ENCODE assay signal across 9 cellular contexts in the genomic region with DNA sequence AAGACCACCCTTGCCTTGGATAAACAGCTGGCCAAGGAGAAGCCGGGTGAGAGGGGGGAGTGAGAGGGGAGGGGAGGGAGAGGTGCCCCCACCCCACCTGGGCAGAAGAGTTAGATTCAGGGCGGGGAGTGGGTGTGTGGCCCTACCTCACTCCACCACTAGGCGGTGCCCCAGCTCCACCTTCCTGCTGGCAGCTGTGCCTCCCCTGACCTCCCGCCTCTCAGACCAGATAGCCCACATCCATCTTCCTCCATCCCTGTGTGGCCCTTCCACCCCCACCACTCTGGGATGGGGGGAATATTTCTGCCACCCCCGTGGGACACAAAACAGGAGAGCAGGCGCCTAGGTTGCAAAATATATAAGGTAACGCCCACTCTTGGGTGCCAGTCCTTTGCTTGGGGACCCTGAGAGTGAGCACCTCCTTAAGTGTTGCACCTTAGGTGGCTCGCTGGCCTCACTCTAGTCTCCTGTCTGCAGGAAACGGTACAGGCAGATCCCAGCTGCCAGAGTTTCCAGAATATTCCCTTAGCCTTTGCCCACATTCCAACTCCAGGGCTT. TPM values are rescaled to one million over a fixed set of nuclear protein-coding genes. Genes with fewer than 3 reads are reported as not detected.
A peak's percentile ranks its signal among the peaks of the same experiment; 100 is the strongest.
DNase-seq lines count a peak whose midpoint lies in the region; ATAC-seq and TF ChIP-seq lines count a peak whose summit lies in the region.
"Had no signal": no experiment of that assay in that cellular context is flagged by ENCODE, and none has a peak within 500 bp of the region (broad histone marks: within the 10 kb centered on the region; RNA-seq: fewer than 3 reads in every experiment).

No MANE protein-coding gene starts in this region.

- CTCF ChIA-PET in activated CD8-positive, alpha-beta memory T cell treated with anti-CD3 and anti-CD28 coated beads, Interleukin-2, amount 10 ng/mL, durations not matched to agents 7 days and 5 days (lab: Charles Lee) = interaction anchor here (0.6 to 19.1 kb wide), 20 partner anchors 8 to 391 kb away, joined by 3 to 408 read pairs (median 5); a partner anchor contains a TSS

- H3K27me3 Mint-ChIP-seq in activated CD8-positive, alpha-beta memory T cell treated with anti-CD3 and anti-CD28 coated beads, Interleukin-2, amount 10 ng/mL, durations not matched to agents 7 days and 5 days = no peaks in the 10 kb centered on the region
- no peaks in the 10 kb centered on the region for H3K27me3 Mint-ChIP-seq in osteocyte (ENCODE audit: unreplicated experiment)
- H3K27me3 Mint-ChIP-seq: central memory CD8-positive, alpha-beta T cell had no signal

- no peaks in the 10 kb centered on the region for H3K9me3 Mint-ChIP-seq in activated CD8-positive, alpha-beta memory T cell treated with anti-CD3 and anti-CD28 coated beads, Interleukin-2, amount 10 ng/mL, durations not matched to agents 7 days and 5 days (ENCODE audit: low read depth)
- no peaks in the 10 kb centered on the region for H3K9me3 Mint-ChIP-seq in osteocyte (ENCODE audit: unreplicated experiment)
- H3K9me3 Mint-ChIP-seq: central memory CD8-positive, alpha-beta T cell had no signal

- ATAC-seq in activated CD8-positive, alpha-beta memory T cell treated with anti-CD3 and anti-CD28 coated beads, Interleukin-2, amount 10 ng/mL, durations not matched to agents 7 days and 5 days = peak; percentile 54
- ATAC-seq in esophagus mucosa (peak; percentile 50), HG03135 (IDR thresholded peaks at IDR 0.05; ENCODE audit: unreplicated experiment) (no peak)

- H3K4me1 Mint-ChIP-seq in activated CD8-positive, alpha-beta memory T cell treated with anti-CD3 and anti-CD28 coated beads, Interleukin-2, amount 10 ng/mL, durations not matched to agents 7 days and 5 days = peaks cover 2% of the 10 kb centered on the region
- H3K4me1 Mint-ChIP-seq in osteocyte (ENCODE audit: unreplicated experiment) = peaks cover 12% of the 10 kb centered on the region

- peak; percentile 77 for TF ChIP-seq CTCF in osteocyte (IDR thresholded peaks at IDR 0.05)

- no peak overlapping the region for H3K4me3 Mint-ChIP-seq in activated CD8-positive, alpha-beta memory T cell treated with anti-CD3 and anti-CD28 coated beads, Interleukin-2, amount 10 ng/mL, durations not matched to agents 7 days and 5 days
- no peak overlapping the region for H3K4me3 Mint-ChIP-seq in osteocyte (ENCODE audit: unreplicated experiment)
- H3K4me3 Mint-ChIP-seq: central memory CD8-positive, alpha-beta T cell had no signal

- peak; percentile 21 for DNase-seq in NCI-H510A treated with DMSO at 0.1 percent for 48 hours (lab: John Stamatoyannopoulos, UW)
- no peak for DNase-seq in NCI-H510A (lab: John Stamatoyannopoulos, UW)
- peak; percentile 42 for DNase-seq in NCI-H460 (ENCODE audit: extremely low read depth, low read depth)
- DNase-seq in activated CD8-positive, alpha-beta memory T cell treated with anti-CD3 and anti-CD28 coated beads, Interleukin-2, amount 10 ng/mL, durations not matched to agents 7 days and 5 days = peak; percentile 62
- no peak for DNase-seq in osteocyte (ENCODE audit: extremely low spot score, unreplicated experiment)
- DNase-seq in NCI-H128 (lab: John Stamatoyannopoulos, UW; ENCODE audit: unreplicated experiment) = no peak

- H3K36me3 Mint-ChIP-seq in activated CD8-positive, alpha-beta memory T cell treated with anti-CD3 and anti-CD28 coated beads, Interleukin-2, amount 10 ng/mL, durations not matched to agents 7 days and 5 days = peaks cover 2% of the 10 kb centered on the region
- peaks cover 13% of the 10 kb centered on the region for H3K36me3 Mint-ChIP-seq in osteocyte (ENCODE audit: unreplicated experiment)

- H3K27ac Mint-ChIP-seq in activated CD8-positive, alpha-beta memory T cell treated with anti-CD3 and anti-CD28 coated beads, Interleukin-2, amount 10 ng/mL, durations not matched to agents 7 days and 5 days = no peak overlapping the region
- H3K27ac Mint-ChIP-seq in osteocyte (ENCODE audit: unreplicated experiment) = no peak overlapping the region

RNA-seq across cellular contexts. Expression of a gene that starts 13.8 kb away (rescaled TPM):
- total RNA-seq in NCI-H460 (2014; rRNA removed; shearing (Covaris generic)) = 0.87 and 1.0 TPM in 2 replicates
- 0.07 and 0.33 TPM in 2 replicates for polyA plus RNA-seq in NCI-H460 (2014; cell fraction: nucleus; rRNA removed)
- total RNA-seq in activated CD8-positive, alpha-beta memory T cell treated with anti-CD3 and anti-CD28 coated beads, Interleukin-2, amount 10 ng/mL, durations not matched to agents 7 days and 5 days = under 1 TPM in 1 of 2 experiments, not detected in 1; 0.07 TPM
- total RNA-seq in esophagus mucosa = 37.0 TPM
- 440 and 443 TPM in 2 replicates for total RNA-seq in osteocyte

RNA-seq across cellular contexts. Expression of a gene that starts 45.9 kb away (rescaled TPM):
- 114 and 132 TPM in 2 replicates for total RNA-seq in NCI-H460 (2014; rRNA removed; shearing (Covaris generic))
- 58.4 and 83.1 TPM in 2 replicates for polyA plus RNA-seq in NCI-H460 (2014; cell fraction: nucleus; rRNA removed)
- 100 to 1,000 TPM; 225 to 227 TPM for total RNA-seq in activated CD8-positive, alpha-beta memory T cell treated with anti-CD3 and anti-CD28 coated beads, Interleukin-2, amount 10 ng/mL, durations not matched to agents 7 days and 5 days
- 218 TPM for total RNA-seq in esophagus mucosa
- 231 and 232 TPM in 2 replicates for total RNA-seq in osteocyte

Comparison
In these comparisons a context has a peak if more than half of its experiments do, and no peak if none do; other contexts are left out.
1. DNase-seq: peak in NCI-H510A treated with DMSO at 0.1 percent for 48 hours (single experiment), NCI-H460 (single experiment) and activated CD8-positive, alpha-beta memory T cell treated with anti-CD3 and anti-CD28 coated beads, Interleukin-2, amount 10 ng/mL, durations not matched to agents 7 days and 5 days (single experiment); none in NCI-H510A (single experiment), osteocyte (single experiment) and NCI-H128 (single experiment).
2. RNA of a gene that starts 13.8 kb away (total RNA-seq): 440 to 443 TPM in osteocyte and 37.0 TPM in esophagus mucosa (single experiment); 0.87 to 1.0 TPM in NCI-H460 and 0.07 TPM in activated CD8-positive, alpha-beta memory T cell treated with anti-CD3 and anti-CD28 coated beads, Interleukin-2, amount 10 ng/mL, durations not matched to agents 7 days and 5 days; every median in the first group is over 10 times any median in the second.